ENCODE assay signal across 19 cellular contexts in the genomic region with DNA sequence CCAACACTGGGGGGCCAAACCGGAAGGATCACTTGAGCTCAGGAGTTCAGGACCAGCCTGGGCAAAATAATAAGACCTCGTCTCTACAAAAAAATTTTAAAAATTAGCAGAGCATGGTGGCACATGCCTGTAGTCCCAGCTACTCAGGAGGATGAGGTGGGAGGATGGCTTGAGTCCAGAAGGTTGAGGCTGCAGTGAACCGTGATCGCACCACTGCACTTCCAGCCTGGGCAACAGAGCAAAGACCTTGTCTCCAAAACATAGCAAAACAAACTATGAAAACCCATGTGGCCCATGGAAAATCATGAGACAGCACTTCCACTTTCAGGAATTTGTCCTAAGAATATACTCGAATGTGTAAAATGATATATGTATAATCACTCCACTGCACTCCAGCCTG. TPM values are rescaled to one million over a fixed set of nuclear protein-coding genes. Genes with fewer than 3 reads are reported as not detected.
DNase-seq lines count a peak whose midpoint lies in the region; ATAC-seq lines count a peak whose summit lies in the region.
"Had no signal": no experiment of that assay in that cellular context is flagged by ENCODE, and none has a peak within 500 bp of the region (broad histone marks: within the 10 kb centered on the region; RNA-seq: fewer than 3 reads in every experiment).

No MANE protein-coding gene starts in this region.

- H3K27me3 Mint-ChIP-seq in activated naive CD8-positive, alpha-beta T cell treated with anti-CD3 and anti-CD28 coated beads for 36 hours: no peaks in the 10 kb centered on the region
- no peaks in the 10 kb centered on the region for H3K27me3 Mint-ChIP-seq in naive thymus-derived CD4-positive, alpha-beta T cell

- CTCF ChIA-PET in naive thymus-derived CD4-positive, alpha-beta T cell (lab: Charles Lee): no interaction called here

- ATAC-seq in naive thymus-derived CD4-positive, alpha-beta T cell: no peak
- no peak for ATAC-seq in HG03354 (IDR thresholded peaks at IDR 0.05; ENCODE audit: poor library complexity, severe bottlenecking, unreplicated experiment)

- DNase-seq in Caki2 (ENCODE audit: low read depth) (peak; percentile 73), amniotic stem cell (lab: John Stamatoyannopoulos, UW) (no peak), cerebellum (ENCODE audit: low spot score) (no peak)
- DNase-seq in activated naive CD8-positive, alpha-beta T cell treated with anti-CD3 and anti-CD28 coated beads for 36 hours: no peak
- no peak for DNase-seq in naive thymus-derived CD4-positive, alpha-beta T cell
- DNase-seq: activated CD4-positive, alpha-beta T cell treated with anti-CD3 and anti-CD28 coated beads for 48 hours; BE2C; DMS79 treated with DMSO at 0.1 percent for 48 hours; H7; NCI-H146; NCI-H226; SHP77; stimulated activated CD4-positive, alpha-beta T cell treated with anti-CD3 and anti-CD28 coated beads, Interleukin-2, amount 100 ng/mL, for 48 hours; T-helper 9 cell had no signal

- H3K36me3 Mint-ChIP-seq in activated naive CD8-positive, alpha-beta T cell treated with anti-CD3 and anti-CD28 coated beads for 36 hours: peaks cover 42% of the 10 kb centered on the region
- peaks cover 10 to 44% (median 29%) of the 10 kb centered on the region in 5 donors for H3K36me3 Mint-ChIP-seq in naive thymus-derived CD4-positive, alpha-beta T cell

- in situ Hi-C loops in Caki2 (cut with HindIII; ENCODE audit: low pct_unique_long_range_greater_than_20kb, low sequenced_read_pairs): no loop called here

- peaks cover 46% of the 10 kb centered on the region for H3K4me1 Mint-ChIP-seq in activated naive CD8-positive, alpha-beta T cell treated with anti-CD3 and anti-CD28 coated beads for 36 hours
- peaks cover 26 to 64% (median 49%) of the 10 kb centered on the region in 7 donors for H3K4me1 Mint-ChIP-seq in naive thymus-derived CD4-positive, alpha-beta T cell

- H3K4me3 Mint-ChIP-seq in activated naive CD8-positive, alpha-beta T cell treated with anti-CD3 and anti-CD28 coated beads for 36 hours: peak overlapping the region; percentile 37
- H3K4me3 Mint-ChIP-seq in naive thymus-derived CD4-positive, alpha-beta T cell: peak overlapping the region in 3 of 10 donors; percentile 12 to 92 (median 14)
- H3K4me3 Mint-ChIP-seq: mesothelial cell of epicardium had no signal

- H3K27ac Mint-ChIP-seq in activated naive CD8-positive, alpha-beta T cell treated with anti-CD3 and anti-CD28 coated beads for 36 hours: peak overlapping the region; percentile 91
- H3K27ac Mint-ChIP-seq in naive thymus-derived CD4-positive, alpha-beta T cell: peak overlapping the region; percentile 15 to 95 (median 68)
- H3K27ac Mint-ChIP-seq: mesothelial cell of epicardium had no signal

- peak overlapping the region in 7 of 11 experiments; percentile 0 to 40 (median 9); a peak in 6 of 22 replicates for H3K4me2 ChIP-seq in BLaER1 treated with 17β-estradiol and CSF1 and Interleukin-3, amounts not matched to agents 10 nM and 100 nM

- H3K9me3 ChIP-seq in BLaER1 treated with 17β-estradiol and CSF1 and Interleukin-3, amounts not matched to agents 10 nM and 100 nM (replicated peaks in 1 of 11): no peaks in the 10 kb centered on the region
- H3K9me3 ChIP-seq in naive thymus-derived CD4-positive, alpha-beta T cell (ENCODE audit: control insufficient read depth in 2 of 3, low read length in 3 of 3): no peaks in the 10 kb centered on the region
- H3K9me3 ChIP-seq: BE2C, esophagus muscularis mucosa, tibial nerve had no signal

- peak overlapping the region in 5 of 11 experiments; percentile 10 to 36 (median 11); a peak in 3 of 22 replicates for H3K27ac ChIP-seq in BLaER1 treated with 17β-estradiol and CSF1 and Interleukin-3, amounts not matched to agents 10 nM and 100 nM
- H3K27ac ChIP-seq in naive thymus-derived CD4-positive, alpha-beta T cell (ENCODE audit: low read depth, low read length): peak overlapping the region; percentile 68
- H3K27ac ChIP-seq: esophagus muscularis mucosa, tibial nerve had no signal

- H3K9ac ChIP-seq in BLaER1 treated with 17β-estradiol and CSF1 and Interleukin-3, amounts not matched to agents 10 nM and 100 nM: no peak overlapping the region; a peak in 1 of 22 replicates

- POLR2A ChIA-PET in naive thymus-derived CD4-positive, alpha-beta T cell (lab: Charles Lee): no interaction called here

- H3K4me3 ChIP-seq in BLaER1 treated with 17β-estradiol and CSF1 and Interleukin-3, amounts not matched to agents 10 nM and 100 nM: no peak overlapping the region
- H3K4me3 ChIP-seq in naive thymus-derived CD4-positive, alpha-beta T cell (ENCODE audit: low read length): no peak overlapping the region
- H3K4me3 ChIP-seq: esophagus muscularis mucosa, tibial nerve had no signal

- peaks cover 82 to 97% (median 92%) of the 10 kb centered on the region in 11 experiments for H3K36me3 ChIP-seq in BLaER1 treated with 17β-estradiol and CSF1 and Interleukin-3, amounts not matched to agents 10 nM and 100 nM
- H3K36me3 ChIP-seq in naive thymus-derived CD4-positive, alpha-beta T cell (ENCODE audit: control insufficient read depth in 2 of 3, insufficient read depth in 3 of 3, low read length in 3 of 3): peaks cover 40 to 57% (median 44%) of the 10 kb centered on the region in 3 experiments

- H3K9me3 Mint-ChIP-seq in activated naive CD8-positive, alpha-beta T cell treated with anti-CD3 and anti-CD28 coated beads for 36 hours: no peaks in the 10 kb centered on the region
- no peaks in the 10 kb centered on the region for H3K9me3 Mint-ChIP-seq in naive thymus-derived CD4-positive, alpha-beta T cell
- H3K9me3 Mint-ChIP-seq: mesothelial cell of epicardium had no signal

- H3K27me3 ChIP-seq in BLaER1 treated with 17β-estradiol and CSF1 and Interleukin-3, amounts not matched to agents 10 nM and 100 nM: no peaks in the 10 kb centered on the region
- no peaks in the 10 kb centered on the region for H3K27me3 ChIP-seq in naive thymus-derived CD4-positive, alpha-beta T cell (ENCODE audit: control insufficient read depth in 2 of 2, insufficient read depth in 2 of 2, low read length in 2 of 2)
- H3K27me3 ChIP-seq: BE2C, esophagus muscularis mucosa, tibial nerve had no signal

- intact Hi-C loops in naive thymus-derived CD4-positive, alpha-beta T cell (cut with micrococcal nuclease): no loop called here

- H4K20me1 ChIP-seq in BLaER1 treated with 17β-estradiol and CSF1 and Interleukin-3, amounts not matched to agents 10 nM and 100 nM: peaks cover 29 to 100% (median 84%) of the 10 kb centered on the region in 11 experiments; a peak in 20 of 22 replicates

- H3K4me1 ChIP-seq in BLaER1 treated with 17β-estradiol and CSF1 and Interleukin-3, amounts not matched to agents 10 nM and 100 nM: peaks cover 40 to 55% (median 51%) of the 10 kb centered on the region in 10 experiments
- H3K4me1 ChIP-seq in naive thymus-derived CD4-positive, alpha-beta T cell (ENCODE audit: control insufficient read depth in 2 of 2, insufficient read depth in 2 of 2, low read length in 2 of 2): peaks cover 41 to 43% of the 10 kb centered on the region in 2 donors

RNA-seq across cellular contexts. Expression of a gene that starts 6.1 kb away (rescaled TPM):
- 8.5 and 10.8 TPM in 2 replicates for total RNA-seq in Caki2 (2014; rRNA removed; shearing (Covaris generic); ENCODE audit: low replicate concordance)
- 10 to 100 TPM; 34.8 to 34.9 TPM for total RNA-seq in activated naive CD8-positive, alpha-beta T cell treated with anti-CD3 and anti-CD28 coated beads for 36 hours
- 10 to 100 TPM; 52.0 to 83.2 (median 70.2) TPM for total RNA-seq in naive thymus-derived CD4-positive, alpha-beta T cell
- 10 to 100 TPM; 29.0 to 32.0 TPM for polyA plus RNA-seq in naive thymus-derived CD4-positive, alpha-beta T cell
- total RNA-seq in cerebellum: 69.1 TPM

RNA-seq across cellular contexts. Expression of a gene that starts 58.0 kb away (rescaled TPM):
- total RNA-seq in Caki2 (2014; rRNA removed; shearing (Covaris generic); ENCODE audit: low replicate concordance): 8.5 and 15.1 TPM in 2 replicates
- 10 to 100 TPM; 41.5 to 42.2 TPM for total RNA-seq in activated naive CD8-positive, alpha-beta T cell treated with anti-CD3 and anti-CD28 coated beads for 36 hours
- 10 to 100 TPM; 10.6 to 26.0 (median 20.1) TPM for total RNA-seq in naive thymus-derived CD4-positive, alpha-beta T cell
- 1 to 10 TPM; 6.3 to 9.8 TPM for polyA plus RNA-seq in naive thymus-derived CD4-positive, alpha-beta T cell
- 8.5 TPM for total RNA-seq in cerebellum
